ENCODE assay signal across 1 cellular context in genomic region chr19:2782936-2783780, GRCh38.
TF ChIP-seq lines count a peak whose summit lies in the region.

Gene SGTA (minus strand): TSS chr19:2783273. CDS start chr19:2769068, 14,205 bp downstream.

TF ChIP-seq in HepG2, 621 proteins besides CTCF, POLR2A, EP300 and RAD21 (continued from another document and continues in another):
- TF ChIP-seq ZNF687 (CRISPR knock-in tag; IDR thresholded peaks at IDR 0.05): peak; percentile 100
- peak; percentile 95; the same call in 1 of the 2 replicates for TF ChIP-seq KIAA2018 (CRISPR knock-in tag; IDR thresholded peaks at IDR 0.05; ENCODE audit: borderline replicate concordance)
- peak; percentile 95; the same call in 1 of the 2 replicates for TF ChIP-seq AKNA (CRISPR knock-in tag; IDR thresholded peaks at IDR 0.05; ENCODE audit: borderline replicate concordance)
- TF ChIP-seq ZNF460 (CRISPR knock-in tag; IDR thresholded peaks at IDR 0.05; ENCODE audit: borderline replicate concordance): peak; percentile 22; the same call in 1 of the 2 replicates
- peak in 1 of 2 experiments; percentile 88; a peak in 2 of 4 replicates for TF ChIP-seq ATF4 (CRISPR knock-in tag; IDR thresholded peaks at IDR 0.05)
- TF ChIP-seq KAT7 (CRISPR knock-in tag; IDR thresholded peaks at IDR 0.05; ENCODE audit: borderline replicate concordance): peak; percentile 48; the same call in 1 of the 2 replicates
- no peak for TF ChIP-seq SP1 (IDR thresholded peaks at IDR 0.05)
- TF ChIP-seq SP1 (CRISPR knock-in tag; IDR thresholded peaks at IDR 0.05): peak; percentile 85
- TF ChIP-seq ZNF776 (CRISPR knock-in tag; IDR thresholded peaks at IDR 0.05): peak; percentile 15; the same call in 1 of the 2 replicates
- no peak for TF ChIP-seq THYN1 (CRISPR knock-in tag; IDR thresholded peaks at IDR 0.05; ENCODE audit: borderline replicate concordance, low read depth)
- TF ChIP-seq CBX5 (CRISPR knock-in tag; IDR thresholded peaks at IDR 0.05; ENCODE audit: borderline replicate concordance): peak; percentile 93; the same call in 1 of the 2 replicates
- peak; percentile 81; the same call in 1 of the 2 replicates for TF ChIP-seq ZNF639 (CRISPR knock-in tag; conservative IDR thresholded peaks at IDR 0.05)
- peak; percentile 93 for TF ChIP-seq REXO4 (CRISPR knock-in tag; IDR thresholded peaks at IDR 0.05; ENCODE audit: borderline replicate concordance)
- 0 out of 2 replicates have a peak, but pooled peaks have one; percentile 57 for TF ChIP-seq FOXM1 (CRISPR knock-in tag; IDR thresholded peaks at IDR 0.05)
- no peak for TF ChIP-seq ZNF101 (CRISPR knock-in tag; IDR thresholded peaks at IDR 0.05; ENCODE audit: borderline replicate concordance, low read depth)
- peak; percentile 22; the same call in 1 of the 2 replicates for TF ChIP-seq JDP2 (CRISPR knock-in tag; IDR thresholded peaks at IDR 0.05; ENCODE audit: borderline replicate concordance)
- TF ChIP-seq ZFP36L2 (CRISPR knock-in tag; IDR thresholded peaks at IDR 0.05): no peak
- TF ChIP-seq ZNF142 (CRISPR knock-in tag; IDR thresholded peaks at IDR 0.05): peak; percentile 93
